ENCODE assay signal across 8 cellular contexts in the genomic region with DNA sequence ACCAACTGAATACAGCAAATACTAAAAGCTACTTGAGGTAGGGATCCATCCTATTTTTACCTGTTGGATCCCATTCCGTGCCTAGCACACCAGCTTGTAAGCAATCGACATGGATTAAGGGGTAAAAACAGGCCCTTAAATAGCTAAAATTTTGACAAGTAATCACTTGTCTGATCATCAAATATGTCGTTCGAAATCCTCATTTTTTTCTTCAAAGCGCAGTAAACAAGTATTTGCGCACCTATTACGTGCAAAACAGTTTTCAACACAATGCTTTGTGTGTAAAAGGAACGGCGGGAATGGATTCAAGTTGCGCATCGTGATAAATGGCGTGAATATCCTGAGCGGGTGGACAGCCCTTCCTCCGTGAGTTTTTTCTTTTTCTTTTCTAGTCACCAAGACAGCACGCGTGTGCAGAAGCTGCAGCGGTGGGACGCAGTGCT.
DNase-seq lines count a peak whose midpoint lies in the region; ATAC-seq lines count a peak whose summit lies in the region.

No MANE protein-coding gene starts in this region.

- peaks cover 4% of the 10 kb centered on the region for H3K9me3 Mint-ChIP-seq in stimulated activated naive CD8-positive, alpha-beta T cell treated with anti-CD3 and anti-CD28 coated beads, Interleukin-15, Interleukin-2, amounts not matched to agents 100 ng/mL and 50 ng/mL, for 24 hours

- peaks cover 61% of the 10 kb centered on the region for H3K27me3 Mint-ChIP-seq in stimulated activated naive CD8-positive, alpha-beta T cell treated with anti-CD3 and anti-CD28 coated beads, Interleukin-15, Interleukin-2, amounts not matched to agents 100 ng/mL and 50 ng/mL, for 24 hours

- no peaks in the 10 kb centered on the region for H3K36me3 Mint-ChIP-seq in stimulated activated naive CD8-positive, alpha-beta T cell treated with anti-CD3 and anti-CD28 coated beads, Interleukin-15, Interleukin-2, amounts not matched to agents 100 ng/mL and 50 ng/mL, for 24 hours (ENCODE audit: low read depth)

- no peak for DNase-seq in stimulated activated naive CD8-positive, alpha-beta T cell treated with anti-CD3 and anti-CD28 coated beads, Interleukin-15, Interleukin-2, amounts not matched to agents 100 U/mL and 50 U/mL, for 24 hours
- peak; percentile 27 for DNase-seq in brain pericyte (ENCODE audit: low read depth, low spot score)
- peak; percentile 31 for DNase-seq in middle frontal gyrus (ENCODE audit: extremely low spot score, low spot score)
- DNase-seq in NCI-H774 (lab: John Stamatoyannopoulos, UW): no peak
- no peak for DNase-seq in SIG-M5 (lab: John Stamatoyannopoulos, UW)

- H3K27ac Mint-ChIP-seq in stimulated activated naive CD8-positive, alpha-beta T cell treated with anti-CD3 and anti-CD28 coated beads, Interleukin-15, Interleukin-2, amounts not matched to agents 100 ng/mL and 50 ng/mL, for 24 hours: peak overlapping the region; percentile 56

- H3K4me1 Mint-ChIP-seq in stimulated activated naive CD8-positive, alpha-beta T cell treated with anti-CD3 and anti-CD28 coated beads, Interleukin-15, Interleukin-2, amounts not matched to agents 100 ng/mL and 50 ng/mL, for 24 hours (ENCODE audit: low read depth): peaks cover 43% of the 10 kb centered on the region

- ATAC-seq in stimulated activated naive CD8-positive, alpha-beta T cell treated with anti-CD3 and anti-CD28 coated beads, Interleukin-15, Interleukin-2, amounts not matched to agents 100 U/mL and 50 U/mL, for 24 hours: no peak
- ATAC-seq in GM21717 (IDR thresholded peaks at IDR 0.05; ENCODE audit: unreplicated experiment) (no peak), GM21576 (IDR thresholded peaks at IDR 0.05; ENCODE audit: unreplicated experiment) (no peak)

- peak overlapping the region; percentile 92 for H3K4me3 Mint-ChIP-seq in stimulated activated naive CD8-positive, alpha-beta T cell treated with anti-CD3 and anti-CD28 coated beads, Interleukin-15, Interleukin-2, amounts not matched to agents 100 ng/mL and 50 ng/mL, for 24 hours

Comparison
In these comparisons a context has a peak if more than half of its experiments do, and no peak if none do; other contexts are left out.
1. DNase-seq: peak in brain pericyte (single experiment) and middle frontal gyrus (single experiment); none in stimulated activated naive CD8-positive, alpha-beta T cell treated with anti-CD3 and anti-CD28 coated beads, Interleukin-15, Interleukin-2, amounts not matched to agents 100 U/mL and 50 U/mL, for 24 hours (single experiment), NCI-H774 (single experiment) and SIG-M5 (single experiment).